In genomic region chr22:30809086-30809485, GRCh38 we compare ENCODE assay signal across 1 cellular context.
TF ChIP-seq lines count a peak whose summit lies in the region.

No MANE protein-coding gene starts in this region.

TF ChIP-seq in IMR-90, 13 proteins besides CTCF, POLR2A, EP300 and RAD21:
- TF ChIP-seq RFX5 (IDR thresholded peaks at IDR 0.05; ENCODE audit: low read depth, low read length) (no peak), CEBPB (IDR thresholded peaks at IDR 0.05; ENCODE audit: low read depth, low read length) (no peak), ELK1 (IDR thresholded peaks at IDR 0.05; ENCODE audit: borderline replicate concordance, low read depth, low read length) (no peak), NFE2L2 (IDR thresholded peaks at IDR 0.05; ENCODE audit: low read depth, low read length) (no peak), MXI1 (IDR thresholded peaks at IDR 0.05; ENCODE audit: borderline replicate concordance, low read depth, low read length) (no peak), FOS (IDR thresholded peaks at IDR 0.05; ENCODE audit: low read depth, low read length) (no peak), MAFK (IDR thresholded peaks at IDR 0.05; ENCODE audit: low read depth, low read length) (no peak), USF2 (IDR thresholded peaks at IDR 0.05; ENCODE audit: low read depth, low read length) (no peak), CHD1 (IDR thresholded peaks at IDR 0.05; ENCODE audit: low read depth, low read length) (no peak), SMC3 (IDR thresholded peaks at IDR 0.05; ENCODE audit: low read depth, low read length) (no peak), MAZ (IDR thresholded peaks at IDR 0.05; ENCODE audit: borderline replicate concordance, low read depth, low read length) (no peak), RCOR1 (IDR thresholded peaks at IDR 0.05; ENCODE audit: insufficient replicate concordance, low read length) (no peak)
